22 cellular contexts compared by ENCODE assay signal in genomic region chr13:106415971-106416370, GRCh38.
"Had no signal": no experiment of that assay in that cellular context is flagged by ENCODE, and none has a peak within 500 bp of the region (broad histone marks: within the 10 kb centered on the region; RNA-seq: fewer than 3 reads in every experiment).

No MANE protein-coding gene starts in this region.

- H3K27ac Mint-ChIP-seq: activated CD4-positive, alpha-beta memory T cell treated with anti-CD3 and anti-CD28 coated beads, Interleukin-2, amount 10 ng/mL, durations not matched to agents 7 days and 5 days; activated CD4-positive, alpha-beta T cell treated with anti-CD3 and anti-CD28 coated beads, Interleukin-2, amount 10 ng/mL, durations not matched to agents 24 days and 14 days; activated T-helper 17 cell treated with anti-CD3 and anti-CD28 coated beads, Interleukin-2, amount 50 U/mL, for 72 hours; immature natural killer cell; natural killer cell; stimulated activated naive B cell treated with anti-CD40 and anti-IgM and Interleukin-4, amounts not matched to agents 10 μg/mL and 1 μg/mL and 100 μg/mL, for 72 hours had no signal

- H3K27ac ChIP-seq: coronary artery, heart left ventricle, right lobe of liver, skin epidermis, stomach, suprapubic skin, WERI-Rb-1 had no signal

- H3K9me3 Mint-ChIP-seq: activated CD4-positive, alpha-beta memory T cell treated with anti-CD3 and anti-CD28 coated beads, Interleukin-2, amount 10 ng/mL, durations not matched to agents 7 days and 5 days; activated CD4-positive, alpha-beta T cell treated with anti-CD3 and anti-CD28 coated beads, Interleukin-2, amount 10 ng/mL, durations not matched to agents 24 days and 14 days; activated T-cell treated with anti-CD3 and anti-CD28 coated beads, Interleukin-2, amount 50 U/mL, for 4 hours; activated T-helper 17 cell treated with anti-CD3 and anti-CD28 coated beads, Interleukin-2, amount 50 U/mL, for 72 hours; natural killer cell; stimulated activated naive B cell treated with anti-CD40 and anti-IgM and Interleukin-4, amounts not matched to agents 10 μg/mL and 1 μg/mL and 100 μg/mL, for 72 hours had no signal

- DNase-seq: activated CD4-positive, alpha-beta memory T cell treated with anti-CD3 and anti-CD28 coated beads, Interleukin-2, amount 10 ng/mL, durations not matched to agents 7 days and 5 days; activated CD4-positive, alpha-beta T cell treated with anti-CD3 and anti-CD28 coated beads, Interleukin-2, amount 10 ng/mL, durations not matched to agents 24 days and 14 days; activated gamma-delta T cell treated with Interleukin-2 at 50 U/mL for 16 hours; activated naive CD4-positive, alpha-beta T cell treated with anti-CD3 and anti-CD28 coated beads, Interleukin-2, amount 50 U/mL, for 16 hours; activated T-cell treated with anti-CD3 and anti-CD28 coated beads, Interleukin-2, amount 50 U/mL, for 4 hours; amniotic stem cell; dorsolateral prefrontal cortex; effector memory CD4-positive, alpha-beta T cell; heart left ventricle; immature natural killer cell; natural killer cell; right lobe of liver; stimulated activated CD4-positive, alpha-beta T cell treated with anti-CD3 and anti-CD28 coated beads, Interleukin-15, amount 100 ng/mL, for 24 hours; stimulated activated CD4-positive, alpha-beta T cell treated with anti-CD3 and anti-CD28 coated beads, Interleukin-2, amount 100 ng/mL, for 24 hours; stimulated activated naive B cell treated with anti-CD40 and anti-IgM and Interleukin-4, amounts not matched to agents 10 μg/mL and 1 μg/mL and 100 μg/mL, for 72 hours; stomach; WERI-Rb-1 had no signal

- H3K36me3 Mint-ChIP-seq: immature natural killer cell; natural killer cell; stimulated activated naive B cell treated with anti-CD40 and anti-IgM and Interleukin-4, amounts not matched to agents 10 μg/mL and 1 μg/mL and 100 μg/mL, for 72 hours had no signal

- H3K4me3 ChIP-seq: coronary artery, heart left ventricle, right lobe of liver, skin epidermis, stomach, suprapubic skin, tibial nerve had no signal

- H3K4me1 ChIP-seq: right lobe of liver, stomach, suprapubic skin, tibial nerve had no signal

- H3K4me1 Mint-ChIP-seq: activated CD4-positive, alpha-beta memory T cell treated with anti-CD3 and anti-CD28 coated beads, Interleukin-2, amount 10 ng/mL, durations not matched to agents 7 days and 5 days; activated T-helper 17 cell treated with anti-CD3 and anti-CD28 coated beads, Interleukin-2, amount 50 U/mL, for 72 hours; immature natural killer cell had no signal

- H3K4me3 Mint-ChIP-seq: activated CD4-positive, alpha-beta memory T cell treated with anti-CD3 and anti-CD28 coated beads, Interleukin-2, amount 10 ng/mL, durations not matched to agents 7 days and 5 days; activated CD4-positive, alpha-beta T cell treated with anti-CD3 and anti-CD28 coated beads, Interleukin-2, amount 10 ng/mL, durations not matched to agents 24 days and 14 days; activated T-cell treated with anti-CD3 and anti-CD28 coated beads, Interleukin-2, amount 50 U/mL, for 4 hours; activated T-helper 17 cell treated with anti-CD3 and anti-CD28 coated beads, Interleukin-2, amount 50 U/mL, for 72 hours; immature natural killer cell; natural killer cell; stimulated activated naive B cell treated with anti-CD40 and anti-IgM and Interleukin-4, amounts not matched to agents 10 μg/mL and 1 μg/mL and 100 μg/mL, for 72 hours had no signal

- H3K27me3 ChIP-seq: dorsolateral prefrontal cortex, right lobe of liver, stomach, suprapubic skin, tibial nerve had no signal

- H3K36me3 ChIP-seq: heart left ventricle, right lobe of liver, stomach, suprapubic skin, tibial nerve, WERI-Rb-1 had no signal

- H3K9me3 ChIP-seq: heart left ventricle, right lobe of liver, stomach, suprapubic skin, tibial nerve had no signal
